ENCODE assay signal across 16 cellular contexts in genomic region chr1:75394386-75395139, GRCh38.
DNase-seq lines count a peak whose midpoint lies in the region; ATAC-seq and TF ChIP-seq lines count a peak whose summit lies in the region.
"Had no signal": no experiment of that assay in that cellular context is flagged by ENCODE, and none has a peak within 500 bp of the region (broad histone marks: within the 10 kb centered on the region; RNA-seq: fewer than 3 reads in every experiment).

No MANE protein-coding gene starts in this region.

- no peak overlapping the region for H3K27ac ChIP-seq in GM23338 (ENCODE audit: low read depth)
- H3K27ac ChIP-seq: PC-9, suprapubic skin had no signal

- H3K9me2 ChIP-seq in GM23338 (ENCODE audit: insufficient read depth) = no peaks in the 10 kb centered on the region

- no peaks in the 10 kb centered on the region for H3F3A ChIP-seq in GM23338 (replicated peaks; ENCODE audit: low read depth)

- no peaks in the 10 kb centered on the region for H4K20me1 ChIP-seq in GM23338 (replicated peaks; ENCODE audit: insufficient read depth)

- H3K27ac Mint-ChIP-seq in GM23338 (peak overlapping the region; percentile 44; the same call in 1 of the 2 replicates), memory B cell (no peak overlapping the region)
- H3K27ac Mint-ChIP-seq: activated CD4-positive, alpha-beta T cell treated with anti-CD3 and anti-CD28 coated beads, Interleukin-2, amount 10 ng/mL, durations not matched to agents 7 days and 5 days; CD14-positive monocyte; naive thymus-derived CD4-positive, alpha-beta T cell had no signal

- no peak for TF ChIP-seq CTCF in GM23338 (conservative IDR thresholded peaks at IDR 0.05; ENCODE audit: low read depth in 2 of 2)

- no peak overlapping the region for H3K4me3 ChIP-seq in GM23338
- H3K4me3 ChIP-seq: PC-9, suprapubic skin had no signal

- no peaks in the 10 kb centered on the region for H3K27me3 ChIP-seq in GM23338 (ENCODE audit: insufficient read depth)
- H3K27me3 ChIP-seq: suprapubic skin had no signal

- no peak overlapping the region for H3K4me2 ChIP-seq in GM23338
- H3K4me2 ChIP-seq: PC-9 had no signal

- H3K36me3 Mint-ChIP-seq in GM23338 (ENCODE audit: low read depth) (peaks cover 20% of the 10 kb centered on the region; the same call in 2 of the 3 replicates), memory B cell (no peaks in the 10 kb centered on the region)
- H3K36me3 Mint-ChIP-seq: CD14-positive monocyte; naive thymus-derived CD4-positive, alpha-beta T cell had no signal

- ATAC-seq in GM19023 (IDR thresholded peaks at IDR 0.05; ENCODE audit: unreplicated experiment) = peak; percentile 44
- no peak for ATAC-seq in GM23338
- peak; percentile 70 for ATAC-seq in HG03342 (IDR thresholded peaks at IDR 0.05; ENCODE audit: unreplicated experiment)
- ATAC-seq in memory B cell (ENCODE audit: low read depth) = peak; percentile 41
- no peak for ATAC-seq in stimulated activated naive CD8-positive, alpha-beta T cell treated with anti-CD3 and anti-CD28 coated beads, Interleukin-15, Interleukin-2, amounts not matched to agents 100 U/mL and 50 U/mL, for 24 hours
- ATAC-seq: left colon; naive thymus-derived CD4-positive, alpha-beta T cell had no signal

- no peaks in the 10 kb centered on the region; the same call in 1 of the 2 replicates for H3K36me3 ChIP-seq in GM23338 (ENCODE audit: insufficient read depth)
- H3K36me3 ChIP-seq: suprapubic skin had no signal

- no peaks in the 10 kb centered on the region for H3K4me1 ChIP-seq in GM23338 (ENCODE audit: insufficient read depth)
- H3K4me1 ChIP-seq: suprapubic skin had no signal

- H3K79me2 ChIP-seq in GM23338 (replicated peaks; ENCODE audit: insufficient read depth) = no peaks in the 10 kb centered on the region

- H2AFZ ChIP-seq in GM23338 = peak overlapping the region; percentile 24; the same call in 1 of the 2 replicates
- H2AFZ ChIP-seq: PC-9 had no signal

- H3K9me3 Mint-ChIP-seq in GM23338 (peaks cover 26% of the 10 kb centered on the region), memory B cell (peaks cover 5% of the 10 kb centered on the region)
- H3K9me3 Mint-ChIP-seq: activated CD4-positive, alpha-beta T cell treated with anti-CD3 and anti-CD28 coated beads, Interleukin-2, amount 10 ng/mL, durations not matched to agents 7 days and 5 days had no signal

- no peaks in the 10 kb centered on the region for H3K27me3 Mint-ChIP-seq in GM23338 (ENCODE audit: insufficient read depth, low read depth, poor library complexity)
- H3K27me3 Mint-ChIP-seq in memory B cell = no peaks in the 10 kb centered on the region
- H3K27me3 Mint-ChIP-seq: activated CD4-positive, alpha-beta T cell treated with anti-CD3 and anti-CD28 coated beads, Interleukin-2, amount 10 ng/mL, durations not matched to agents 7 days and 5 days had no signal

- no peaks in the 10 kb centered on the region for H3K4me1 Mint-ChIP-seq in GM23338
- peaks cover 26% of the 10 kb centered on the region for H3K4me1 Mint-ChIP-seq in memory B cell
- H3K4me1 Mint-ChIP-seq: activated CD4-positive, alpha-beta T cell treated with anti-CD3 and anti-CD28 coated beads, Interleukin-2, amount 10 ng/mL, durations not matched to agents 7 days and 5 days; CD14-positive monocyte; naive thymus-derived CD4-positive, alpha-beta T cell had no signal

- no peak overlapping the region for H3K4me3 Mint-ChIP-seq in GM23338
- H3K4me3 Mint-ChIP-seq in memory B cell = no peak overlapping the region
- H3K4me3 Mint-ChIP-seq: activated CD4-positive, alpha-beta T cell treated with anti-CD3 and anti-CD28 coated beads, Interleukin-2, amount 10 ng/mL, durations not matched to agents 7 days and 5 days; CD14-positive monocyte; naive thymus-derived CD4-positive, alpha-beta T cell had no signal

- no peak for DNase-seq in GM23338 (ENCODE audit: low spot score)
- no peak for DNase-seq in memory B cell (ENCODE audit: low spot score in 2 of 2)
- no peak for DNase-seq in activated gamma-delta T cell treated with Interleukin-2 at 50 U/mL for 16 hours
- no peak for DNase-seq in stimulated activated naive CD8-positive, alpha-beta T cell treated with anti-CD3 and anti-CD28 coated beads, Interleukin-15, Interleukin-2, amounts not matched to agents 100 U/mL and 50 U/mL, for 24 hours
- DNase-seq in SHP77 (lab: John Stamatoyannopoulos, UW) = no peak
- DNase-seq: activated CD4-positive, alpha-beta T cell treated with anti-CD3 and anti-CD28 coated beads, Interleukin-2, amount 10 ng/mL, durations not matched to agents 7 days and 5 days; activated gamma-delta T cell; left colon; naive thymus-derived CD4-positive, alpha-beta T cell; NCI-H2171; PC-9; T-helper 2 cell had no signal

TF ChIP-seq in GM23338, 12 proteins besides CTCF, POLR2A, EP300 and RAD21 (continues in another document):
- no peak for TF ChIP-seq ZNF331 (CRISPR knock-in tag; IDR thresholded peaks at IDR 0.05; ENCODE audit: low read depth)
- no peak for TF ChIP-seq EZH2phosphoT487 (IDR thresholded peaks at IDR 0.05; ENCODE audit: unreplicated experiment)
- no peak for TF ChIP-seq CREB1 (CRISPR knock-in tag; IDR thresholded peaks at IDR 0.05; ENCODE audit: low read depth)
- TF ChIP-seq STAT1 (IDR thresholded peaks at IDR 0.05; ENCODE audit: unreplicated experiment) = no peak
- TF ChIP-seq ZNF114 (CRISPR knock-in tag; IDR thresholded peaks at IDR 0.05) = no peak
- TF ChIP-seq NANOG (IDR thresholded peaks at IDR 0.05; ENCODE audit: borderline replicate concordance) = no peak
- TF ChIP-seq POLR2AphosphoS5 (IDR thresholded peaks at IDR 0.05; ENCODE audit: low read depth) = no peak
- TF ChIP-seq ZNF462 (CRISPR knock-in tag; IDR thresholded peaks at IDR 0.05) = no peak
- no peak for TF ChIP-seq JUNB (IDR thresholded peaks at IDR 0.05; ENCODE audit: unreplicated experiment)
- TF ChIP-seq ETS1 (IDR thresholded peaks at IDR 0.05) = no peak
- no peak for TF ChIP-seq EZH2 (IDR thresholded peaks at IDR 0.05; ENCODE audit: low read depth, unreplicated experiment)

Comparison
In these comparisons a context has a peak if more than half of its experiments do, and no peak if none do; other contexts are left out.
1. ATAC-seq: peak in GM19023 (single experiment), HG03342 (single experiment) and memory B cell (single experiment); none in GM23338 (single experiment) and stimulated activated naive CD8-positive, alpha-beta T cell treated with anti-CD3 and anti-CD28 coated beads, Interleukin-15, Interleukin-2, amounts not matched to agents 100 U/mL and 50 U/mL, for 24 hours (single experiment).